12 cellular contexts compared by ENCODE assay signal in genomic region chr2:43943323-43943722, GRCh38. TPM values are rescaled to one million over a fixed set of nuclear protein-coding genes. Genes with fewer than 3 reads are reported as not detected.
DNase-seq lines count a peak whose midpoint lies in the region; ATAC-seq and TF ChIP-seq lines count a peak whose summit lies in the region.
"Had no signal": no experiment of that assay in that cellular context is flagged by ENCODE, and none has a peak within 500 bp of the region (broad histone marks: within the 10 kb centered on the region; RNA-seq: fewer than 3 reads in every experiment).

No MANE protein-coding gene starts in this region.

- H3K27me3 ChIP-seq in heart right ventricle, result no peaks in the 10 kb centered on the region
- H3K27me3 ChIP-seq: Peyer's patch had no signal

- H3K9me3 Mint-ChIP-seq in activated CD8-positive, alpha-beta T cell treated with anti-CD3 and anti-CD28 coated beads for 36 hours, result no peaks in the 10 kb centered on the region
- H3K9me3 Mint-ChIP-seq in activated CD8-positive, alpha-beta T cell treated with anti-CD3 and anti-CD28 coated beads, Interleukin-2, amount 10 ng/mL, durations not matched to agents 7 days and 5 days (ENCODE audit: insufficient read depth), result no peaks in the 10 kb centered on the region

- peaks cover 2% of the 10 kb centered on the region for H3K4me1 Mint-ChIP-seq in activated CD8-positive, alpha-beta T cell treated with anti-CD3 and anti-CD28 coated beads for 36 hours (ENCODE audit: low read depth)
- no peaks in the 10 kb centered on the region for H3K4me1 Mint-ChIP-seq in activated CD8-positive, alpha-beta T cell treated with anti-CD3 and anti-CD28 coated beads, Interleukin-2, amount 10 ng/mL, durations not matched to agents 7 days and 5 days (ENCODE audit: low read depth)

- CTCF ChIA-PET in activated CD8-positive, alpha-beta T cell treated with anti-CD3 and anti-CD28 coated beads for 36 hours (lab: Charles Lee), result interaction anchor here (1.2 to 2.0 kb wide), 2 partner anchors 29 to 65 kb away, joined by 3 to 4 read pairs; no protein-coding TSS in a partner anchor
- CTCF ChIA-PET in activated CD8-positive, alpha-beta T cell treated with anti-CD3 and anti-CD28 coated beads, Interleukin-2, amount 10 ng/mL, durations not matched to agents 7 days and 5 days (lab: Charles Lee), result interaction anchor here (0.8 kb wide), 1 partner anchor 102 kb away, joined by 4 read pairs; no protein-coding TSS in a partner anchor

- 95 to 100% methylated on average over 1 of the region's 1 CpG for WGBS in heart right ventricle, 2 donors

- POLR2A ChIA-PET in activated CD8-positive, alpha-beta T cell treated with anti-CD3 and anti-CD28 coated beads for 36 hours (lab: Charles Lee), result interaction anchor here (0.8 kb wide), 1 partner anchor 17 kb away, joined by 3 read pairs; no protein-coding TSS in a partner anchor
- POLR2A ChIA-PET in activated CD8-positive, alpha-beta T cell treated with anti-CD3 and anti-CD28 coated beads, Interleukin-2, amount 10 ng/mL, durations not matched to agents 7 days and 5 days (lab: Charles Lee), result no interaction called here

- peaks cover 0 to 6% (median 0%) of the 10 kb centered on the region in 9 donors for H3K4me1 ChIP-seq in heart right ventricle
- H3K4me1 ChIP-seq: Peyer's patch had no signal

- H3K4me3 Mint-ChIP-seq in activated CD8-positive, alpha-beta T cell treated with anti-CD3 and anti-CD28 coated beads for 36 hours, result no peak overlapping the region
- no peak overlapping the region for H3K4me3 Mint-ChIP-seq in activated CD8-positive, alpha-beta T cell treated with anti-CD3 and anti-CD28 coated beads, Interleukin-2, amount 10 ng/mL, durations not matched to agents 7 days and 5 days

- peak overlapping the region; percentile 53 for H3K27ac ChIP-seq in caudate nucleus (ENCODE audit: low read depth, low read length)
- no peak overlapping the region for H3K27ac ChIP-seq in heart right ventricle
- H3K27ac ChIP-seq: Peyer's patch had no signal

- no peaks in the 10 kb centered on the region for H3K9me3 ChIP-seq in heart right ventricle
- H3K9me3 ChIP-seq: Peyer's patch had no signal

- peaks cover 58% of the 10 kb centered on the region for H3K36me3 Mint-ChIP-seq in activated CD8-positive, alpha-beta T cell treated with anti-CD3 and anti-CD28 coated beads for 36 hours (ENCODE audit: low read depth)
- H3K36me3 Mint-ChIP-seq in activated CD8-positive, alpha-beta T cell treated with anti-CD3 and anti-CD28 coated beads, Interleukin-2, amount 10 ng/mL, durations not matched to agents 7 days and 5 days (ENCODE audit: low read depth), result peaks cover 56% of the 10 kb centered on the region

- H3K4me3 ChIP-seq in heart right ventricle, result no peak overlapping the region
- H3K4me3 ChIP-seq: Peyer's patch had no signal

- H3K36me3 ChIP-seq in heart right ventricle, result peaks cover 0 to 96% (median 53%) of the 10 kb centered on the region in 9 donors

- no peak for TF ChIP-seq CTCF in activated CD8-positive, alpha-beta T cell treated with anti-CD3 and anti-CD28 coated beads for 36 hours (IDR thresholded peaks at IDR 0.05)
- no peak for TF ChIP-seq CTCF in heart right ventricle (IDR thresholded peaks at IDR 0.05)

- DNase-seq in activated CD8-positive, alpha-beta T cell treated with anti-CD3 and anti-CD28 coated beads for 36 hours, result no peak
- DNase-seq in activated CD8-positive, alpha-beta T cell treated with anti-CD3 and anti-CD28 coated beads, Interleukin-2, amount 10 ng/mL, durations not matched to agents 7 days and 5 days, result no peak
- peak; percentile 25 for DNase-seq in NCI-H69 (lab: John Stamatoyannopoulos, UW)
- no peak for DNase-seq in caudate nucleus (lab: John Stamatoyannopoulos, UW)
- DNase-seq in pons (ENCODE audit: low spot score), result peak; percentile 35
- DNase-seq in activated naive CD4-positive, alpha-beta T cell (lab: John Stamatoyannopoulos, UW), result no peak
- no peak for DNase-seq in heart right ventricle
- DNase-seq in stimulated activated CD8-positive, alpha-beta memory T cell treated with anti-CD3 and anti-CD28 coated beads, Interleukin-4, amount 100 ng/mL, for 48 hours, result no peak
- DNase-seq: EL, HCEC 1CT, Peyer's patch, SHP77 treated with DMSO at 0.1 percent for 48 hours had no signal

- ATAC-seq in activated CD8-positive, alpha-beta T cell treated with anti-CD3 and anti-CD28 coated beads for 36 hours, result no peak
- ATAC-seq in activated CD8-positive, alpha-beta T cell treated with anti-CD3 and anti-CD28 coated beads, Interleukin-2, amount 10 ng/mL, durations not matched to agents 7 days and 5 days, result no peak
- no peak for ATAC-seq in heart right ventricle

- H3K27ac Mint-ChIP-seq in activated CD8-positive, alpha-beta T cell treated with anti-CD3 and anti-CD28 coated beads for 36 hours, result peak overlapping the region; percentile 42
- H3K27ac Mint-ChIP-seq in activated CD8-positive, alpha-beta T cell treated with anti-CD3 and anti-CD28 coated beads, Interleukin-2, amount 10 ng/mL, durations not matched to agents 7 days and 5 days, result no peak overlapping the region

- H3K27me3 Mint-ChIP-seq in activated CD8-positive, alpha-beta T cell treated with anti-CD3 and anti-CD28 coated beads for 36 hours, result no peaks in the 10 kb centered on the region
- no peaks in the 10 kb centered on the region for H3K27me3 Mint-ChIP-seq in activated CD8-positive, alpha-beta T cell treated with anti-CD3 and anti-CD28 coated beads, Interleukin-2, amount 10 ng/mL, durations not matched to agents 7 days and 5 days (ENCODE audit: low read depth)

- intact Hi-C loops in activated CD8-positive, alpha-beta T cell treated with anti-CD3 and anti-CD28 coated beads for 36 hours (cut with micrococcal nuclease), result no loop called here
- intact Hi-C loops in heart right ventricle (cut with DNase I), result no loop called here

RNA-seq across cellular contexts. Expression of gene LRPPRC, which starts 52.5 kb away (rescaled TPM):
- 100 to 1,000 TPM; 207 to 225 TPM for total RNA-seq in activated CD8-positive, alpha-beta T cell treated with anti-CD3 and anti-CD28 coated beads for 36 hours
- total RNA-seq in activated CD8-positive, alpha-beta T cell treated with anti-CD3 and anti-CD28 coated beads, Interleukin-2, amount 10 ng/mL, durations not matched to agents 7 days and 5 days, result 10 to 100 TPM; 91.2 to 94.7 TPM
- total RNA-seq in heart right ventricle, result 100 to 1,000 TPM in 8 of 10 donors, 10 to 100 TPM in 2; 77.1 to 123 (median 114) TPM
- polyA plus RNA-seq in heart right ventricle, result 10 to 100 TPM; 26.1 to 32.3 TPM

Comparison
In these comparisons a context has a peak if more than half of its experiments do, and no peak if none do; other contexts are left out.
1. DNase-seq: peak in NCI-H69 (single experiment) and pons (single experiment); none in activated CD8-positive, alpha-beta T cell treated with anti-CD3 and anti-CD28 coated beads for 36 hours (single experiment), activated CD8-positive, alpha-beta T cell treated with anti-CD3 and anti-CD28 coated beads, Interleukin-2, amount 10 ng/mL, durations not matched to agents 7 days and 5 days (single experiment), caudate nucleus (0 of 61), activated naive CD4-positive, alpha-beta T cell (0 of 4), heart right ventricle (0 of 2) and stimulated activated CD8-positive, alpha-beta memory T cell treated with anti-CD3 and anti-CD28 coated beads, Interleukin-4, amount 100 ng/mL, for 48 hours (single experiment).